Comparison of ENCODE assay signal across 26 cellular contexts in genomic region chr15:36845270-36845669, GRCh38.
"Had no signal": no experiment of that assay in that cellular context is flagged by ENCODE, and none has a peak within 500 bp of the region (broad histone marks: within the 10 kb centered on the region; RNA-seq: fewer than 3 reads in every experiment).

No MANE protein-coding gene starts in this region.

- H3K27ac ChIP-seq: coronary artery, esophagus muscularis mucosa, lower lobe of right lung, ovary, thoracic aorta, tibial nerve, upper lobe of left lung, uterus had no signal

- H3K4me1 ChIP-seq: lower lobe of right lung, tibial nerve, uterus had no signal

- H3K4me3 ChIP-seq: coronary artery, esophagus muscularis mucosa, lower lobe of right lung, ovary, thoracic aorta, tibial nerve, upper lobe of left lung, uterus had no signal

- H3K27ac Mint-ChIP-seq: immature natural killer cell; naive B cell; natural killer cell treated with Interleukin-12 subunit alpha and Interleukin-12 subunit beta and Interleukin-15 and Interleukin-18, amount 100 ng/mL, for 72 hours; stimulated activated naive B cell treated with anti-CD40 and anti-IgM and Interleukin-4, amounts not matched to agents 10 μg/mL and 1 μg/mL and 100 μg/mL, for 72 hours; stimulated activated naive CD8-positive, alpha-beta T cell treated with anti-CD3 and anti-CD28 coated beads, Interleukin-15, Interleukin-2, amounts not matched to agents 100 ng/mL and 50 ng/mL, for 24 hours had no signal

- H3K36me3 ChIP-seq: esophagus muscularis mucosa, lower lobe of right lung, ovary, thoracic aorta, tibial nerve, upper lobe of left lung, uterus had no signal

- H3K27me3 ChIP-seq: esophagus muscularis mucosa, ovary, tibial nerve, upper lobe of left lung, uterus had no signal

- H3K9me3 ChIP-seq: esophagus muscularis mucosa, lower lobe of right lung, ovary, thoracic aorta, tibial nerve, upper lobe of left lung, uterus had no signal

- DNase-seq: dermis blood vessel endothelial cell; effector memory CD4-positive, alpha-beta T cell; hypothalamus; immature natural killer cell; islet precursor cell; kidney glomerular epithelial cell; left colon; left ventricle myocardium superior; lower lobe of right lung; naive B cell; nucleus accumbens; ovary; posterior cingulate gyrus; retina; small intestine; stimulated activated CD4-positive, alpha-beta T cell treated with anti-CD3 and anti-CD28 coated beads, Interleukin-15, amount 100 ng/mL, for 24 hours; stimulated activated CD4-positive, alpha-beta T cell treated with anti-CD3 and anti-CD28 coated beads, Interleukin-2, amount 100 ng/mL, for 48 hours; stimulated activated naive B cell treated with anti-CD40 and anti-IgM and Interleukin-4, amounts not matched to agents 10 μg/mL and 1 μg/mL and 100 μg/mL, for 72 hours; upper lobe of left lung; uterus had no signal

- H3K4me1 Mint-ChIP-seq: immature natural killer cell; naive B cell; stimulated activated naive B cell treated with anti-CD40 and anti-IgM and Interleukin-4, amounts not matched to agents 10 μg/mL and 1 μg/mL and 100 μg/mL, for 72 hours had no signal

- H3K36me3 Mint-ChIP-seq: immature natural killer cell; naive B cell; natural killer cell treated with Interleukin-12 subunit alpha and Interleukin-12 subunit beta and Interleukin-15 and Interleukin-18, amount 100 ng/mL, for 72 hours; stimulated activated naive B cell treated with anti-CD40 and anti-IgM and Interleukin-4, amounts not matched to agents 10 μg/mL and 1 μg/mL and 100 μg/mL, for 72 hours had no signal

- H3K9me3 Mint-ChIP-seq: stimulated activated naive B cell treated with anti-CD40 and anti-IgM and Interleukin-4, amounts not matched to agents 10 μg/mL and 1 μg/mL and 100 μg/mL, for 72 hours; stimulated activated naive CD8-positive, alpha-beta T cell treated with anti-CD3 and anti-CD28 coated beads, Interleukin-15, Interleukin-2, amounts not matched to agents 100 ng/mL and 50 ng/mL, for 24 hours had no signal

- ATAC-seq: left colon; left ventricle myocardium superior; lower lobe of right lung; natural killer cell treated with Interleukin-12 subunit alpha and Interleukin-12 subunit beta and Interleukin-15 and Interleukin-18, amount 100 ng/mL, for 72 hours; stimulated activated naive B cell treated with anti-CD40 and anti-IgM and Interleukin-4, amounts not matched to agents 10 μg/mL and 1 μg/mL and 100 μg/mL, for 72 hours had no signal

- H3K4me3 Mint-ChIP-seq: immature natural killer cell; naive B cell; natural killer cell treated with Interleukin-12 subunit alpha and Interleukin-12 subunit beta and Interleukin-15 and Interleukin-18, amount 100 ng/mL, for 72 hours; stimulated activated naive B cell treated with anti-CD40 and anti-IgM and Interleukin-4, amounts not matched to agents 10 μg/mL and 1 μg/mL and 100 μg/mL, for 72 hours; stimulated activated naive CD8-positive, alpha-beta T cell treated with anti-CD3 and anti-CD28 coated beads, Interleukin-15, Interleukin-2, amounts not matched to agents 100 ng/mL and 50 ng/mL, for 24 hours had no signal
